In the genomic region with DNA sequence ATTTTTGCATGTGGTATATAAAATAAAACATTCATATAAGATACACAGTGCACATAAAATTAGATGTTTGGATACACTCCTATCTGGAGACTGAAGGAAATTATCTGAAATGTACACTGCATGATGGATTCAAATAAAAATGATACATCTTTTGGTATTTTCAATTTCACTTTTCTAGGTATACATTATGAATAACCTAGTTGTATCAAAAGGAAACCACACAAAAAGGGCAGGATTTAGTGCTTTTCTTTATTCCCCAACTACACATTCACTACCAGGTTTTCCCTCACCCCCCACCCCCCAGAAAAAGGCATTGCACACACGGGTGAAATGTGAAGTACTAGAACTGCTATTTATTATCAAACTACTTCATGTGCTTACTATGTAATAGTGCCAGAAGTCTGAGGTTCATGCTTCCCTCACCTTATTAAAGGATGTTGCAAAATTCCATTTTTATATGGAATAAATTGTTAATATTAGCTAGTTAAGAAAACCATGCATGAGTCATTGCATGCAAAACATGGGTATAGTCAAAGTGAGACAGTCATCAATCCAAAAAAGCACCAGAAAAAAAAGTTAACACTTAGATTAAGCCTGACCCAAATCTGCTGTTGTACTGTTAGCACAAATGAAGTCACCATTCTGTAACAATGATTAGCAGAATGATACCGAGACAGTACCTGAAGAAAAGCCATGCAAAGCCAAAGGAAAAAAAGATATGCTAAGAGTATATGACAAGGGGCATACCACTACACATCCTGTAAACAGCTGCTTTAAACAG, we compare ENCODE assay signal across 20 cellular contexts. TPM values are rescaled to one million over a fixed set of nuclear protein-coding genes. Genes with fewer than 3 reads are reported as not detected.
DNase-seq lines count a peak whose midpoint lies in the region; ATAC-seq and TF ChIP-seq lines count a peak whose summit lies in the region.
"Had no signal": no experiment of that assay in that cellular context is flagged by ENCODE, and none has a peak within 500 bp of the region (broad histone marks: within the 10 kb centered on the region; RNA-seq: fewer than 3 reads in every experiment).

No MANE protein-coding gene starts in this region.

- no CpG with 5 or more reads among the region's 2 CpGs for whole genome bisulfite sequencing in neuronal stem cell (ENCODE audit: extremely low coverage in 2 of 2, insufficient read length in 2 of 2, insufficient replicate concordance in 1 of 2), 2 donors

- no peaks in the 10 kb centered on the region for H3K9me3 Mint-ChIP-seq in activated CD8-positive, alpha-beta T cell treated with anti-CD3 and anti-CD28 coated beads for 36 hours
- no peaks in the 10 kb centered on the region for H3K9me3 Mint-ChIP-seq in activated CD8-positive, alpha-beta T cell treated with anti-CD3 and anti-CD28 coated beads, Interleukin-2, amount 10 ng/mL, durations not matched to agents 7 days and 5 days (ENCODE audit: insufficient read depth)
- no peaks in the 10 kb centered on the region for H3K9me3 Mint-ChIP-seq in activated naive CD8-positive, alpha-beta T cell treated with anti-CD3 and anti-CD28 coated beads, Interleukin-2, amount 50 U/mL, for 24 hours
- H3K9me3 Mint-ChIP-seq: CD4-positive, alpha-beta memory T cell; neural crest cell had no signal

- H3K27me3 ChIP-seq in neuronal stem cell (ENCODE audit: control insufficient read depth in 3 of 3, insufficient read depth in 3 of 3, low read depth in 1 of 3, low read length in 3 of 3): no peaks in the 10 kb centered on the region

- H3K27ac Mint-ChIP-seq in activated CD8-positive, alpha-beta T cell treated with anti-CD3 and anti-CD28 coated beads for 36 hours: peak overlapping the region; percentile 86
- H3K27ac Mint-ChIP-seq in activated CD8-positive, alpha-beta T cell treated with anti-CD3 and anti-CD28 coated beads, Interleukin-2, amount 10 ng/mL, durations not matched to agents 7 days and 5 days: no peak overlapping the region
- peak overlapping the region; percentile 85 for H3K27ac Mint-ChIP-seq in activated naive CD8-positive, alpha-beta T cell treated with anti-CD3 and anti-CD28 coated beads, Interleukin-2, amount 50 U/mL, for 24 hours

- H2AK5ac ChIP-seq in neuronal stem cell (ENCODE audit: low read depth, low read length): no peak overlapping the region

- H3K9ac ChIP-seq in neuronal stem cell (ENCODE audit: low read depth, low read length, poor library complexity): no peak overlapping the region
- H3K9ac ChIP-seq: KMS-11 had no signal

- H3K4me2 ChIP-seq in neuronal stem cell (ENCODE audit: insufficient read depth, low read length, poor library complexity, severe bottlenecking): no peak overlapping the region
- H3K4me2 ChIP-seq: KMS-11 had no signal

- H3K4me3 ChIP-seq in neuronal stem cell (ENCODE audit: low read length in 2 of 2): no peak overlapping the region

- intact Hi-C loops in activated CD8-positive, alpha-beta T cell treated with anti-CD3 and anti-CD28 coated beads for 36 hours (cut with micrococcal nuclease): no loop called here

- H4K91ac ChIP-seq in neuronal stem cell (ENCODE audit: low read depth, low read length, poor library complexity): no peak overlapping the region

- no peaks in the 10 kb centered on the region for H3K27me3 Mint-ChIP-seq in activated CD8-positive, alpha-beta T cell treated with anti-CD3 and anti-CD28 coated beads for 36 hours
- no peaks in the 10 kb centered on the region for H3K27me3 Mint-ChIP-seq in activated CD8-positive, alpha-beta T cell treated with anti-CD3 and anti-CD28 coated beads, Interleukin-2, amount 10 ng/mL, durations not matched to agents 7 days and 5 days (ENCODE audit: low read depth)
- H3K27me3 Mint-ChIP-seq in activated naive CD8-positive, alpha-beta T cell treated with anti-CD3 and anti-CD28 coated beads, Interleukin-2, amount 50 U/mL, for 24 hours: no peaks in the 10 kb centered on the region
- H3K27me3 Mint-ChIP-seq: CD4-positive, alpha-beta memory T cell had no signal

- no peak overlapping the region for H3K27ac ChIP-seq in neuronal stem cell (replicated peaks; ENCODE audit: low read length)
- H3K27ac ChIP-seq: KMS-11 had no signal

- no peaks in the 10 kb centered on the region for H3K79me1 ChIP-seq in neuronal stem cell (ENCODE audit: low read depth, low read length)

- ATAC-seq in activated CD8-positive, alpha-beta T cell treated with anti-CD3 and anti-CD28 coated beads for 36 hours: peak; percentile 80
- no peak for ATAC-seq in activated CD8-positive, alpha-beta T cell treated with anti-CD3 and anti-CD28 coated beads, Interleukin-2, amount 10 ng/mL, durations not matched to agents 7 days and 5 days
- ATAC-seq in GM18511 (IDR thresholded peaks at IDR 0.05; ENCODE audit: unreplicated experiment): peak; percentile 50
- peak; percentile 46 for ATAC-seq in HG02973 (IDR thresholded peaks at IDR 0.05; ENCODE audit: unreplicated experiment)
- peak; percentile 79 for ATAC-seq in activated naive CD8-positive, alpha-beta T cell treated with anti-CD3 and anti-CD28 coated beads, Interleukin-2, amount 50 U/mL, for 24 hours

- H2BK12ac ChIP-seq in neuronal stem cell (ENCODE audit: low read length): no peak overlapping the region

- no peak overlapping the region for H2BK120ac ChIP-seq in neuronal stem cell (ENCODE audit: low read depth, low read length)

- no peak overlapping the region for H2BK5ac ChIP-seq in neuronal stem cell (ENCODE audit: low read length)

- no peak overlapping the region for H3K4ac ChIP-seq in neuronal stem cell (ENCODE audit: low read length)

- TF ChIP-seq CTCF in activated CD8-positive, alpha-beta T cell treated with anti-CD3 and anti-CD28 coated beads for 36 hours (IDR thresholded peaks at IDR 0.05): no peak

- H3K4me3 Mint-ChIP-seq in activated CD8-positive, alpha-beta T cell treated with anti-CD3 and anti-CD28 coated beads for 36 hours: no peak overlapping the region
- no peak overlapping the region for H3K4me3 Mint-ChIP-seq in activated CD8-positive, alpha-beta T cell treated with anti-CD3 and anti-CD28 coated beads, Interleukin-2, amount 10 ng/mL, durations not matched to agents 7 days and 5 days
- H3K4me3 Mint-ChIP-seq in activated naive CD8-positive, alpha-beta T cell treated with anti-CD3 and anti-CD28 coated beads, Interleukin-2, amount 50 U/mL, for 24 hours: no peak overlapping the region
- H3K4me3 Mint-ChIP-seq: CD4-positive, alpha-beta memory T cell; neural crest cell had no signal

- no peak overlapping the region for H4K8ac ChIP-seq in neuronal stem cell (ENCODE audit: low read depth, low read length)

- H2BK15ac ChIP-seq in neuronal stem cell (ENCODE audit: low read length): no peak overlapping the region

- no peak overlapping the region for H2AFZ ChIP-seq in neuronal stem cell (ENCODE audit: low read length)

- no peaks in the 10 kb centered on the region for H3K9me3 ChIP-seq in neuronal stem cell (replicated peaks in 1 of 2; ENCODE audit: control insufficient read depth in 2 of 2, insufficient read depth in 1 of 2, low read depth in 1 of 2, low read length in 2 of 2)

- H3K36me3 ChIP-seq in neuronal stem cell (replicated peaks in 1 of 2; ENCODE audit: control insufficient read depth in 2 of 2, insufficient read depth in 2 of 2, low read length in 2 of 2): peaks cover 17 to 69% of the 10 kb centered on the region in 2 donors

- no peaks in the 10 kb centered on the region for H3K4me1 ChIP-seq in neuronal stem cell (ENCODE audit: control insufficient read depth in 2 of 2, insufficient read depth in 1 of 2, low read depth in 1 of 2, low read length in 2 of 2)

- H3K23ac ChIP-seq in neuronal stem cell (ENCODE audit: low read depth, low read length, poor library complexity): no peak overlapping the region

- H3K18ac ChIP-seq in neuronal stem cell (ENCODE audit: low read length): no peak overlapping the region

- DNase-seq in activated CD8-positive, alpha-beta T cell treated with anti-CD3 and anti-CD28 coated beads for 36 hours: peak; percentile 10
- no peak for DNase-seq in activated CD8-positive, alpha-beta T cell treated with anti-CD3 and anti-CD28 coated beads, Interleukin-2, amount 10 ng/mL, durations not matched to agents 7 days and 5 days
- DNase-seq in activated naive CD8-positive, alpha-beta T cell treated with anti-CD3 and anti-CD28 coated beads, Interleukin-2, amount 50 U/mL, for 24 hours: peak; percentile 6
- DNase-seq in DMS79 (lab: John Stamatoyannopoulos, UW) (no peak), neuronal stem cell (ENCODE audit: low spot score) (no peak)
- DNase-seq in NK-92 treated with Interleukin-12 subunit alpha and Interleukin-12 subunit beta, amount 100 ng/mL, for 24 hours (lab: John Stamatoyannopoulos, UW): no peak
- DNase-seq: anterior cingulate cortex; CD4-positive, alpha-beta memory T cell; HCEC 1CT; NCI-H1105 treated with DMSO at 0.1 percent for 48 hours; NCI-H748 treated with DMSO at 0.1 percent for 48 hours; substantia nigra; SW 1271 had no signal

- no peak overlapping the region for H3K14ac ChIP-seq in neuronal stem cell (ENCODE audit: low read length)

- CTCF ChIA-PET in activated CD8-positive, alpha-beta T cell treated with anti-CD3 and anti-CD28 coated beads for 36 hours (lab: Charles Lee): no interaction called here
- CTCF ChIA-PET in activated CD8-positive, alpha-beta T cell treated with anti-CD3 and anti-CD28 coated beads, Interleukin-2, amount 10 ng/mL, durations not matched to agents 7 days and 5 days (lab: Charles Lee): no interaction called here

- POLR2A ChIA-PET in activated CD8-positive, alpha-beta T cell treated with anti-CD3 and anti-CD28 coated beads for 36 hours (lab: Charles Lee): interaction anchor here (0.6 kb wide), 1 partner anchor 321 kb away, joined by 3 read pairs; no protein-coding TSS in a partner anchor
- POLR2A ChIA-PET in activated CD8-positive, alpha-beta T cell treated with anti-CD3 and anti-CD28 coated beads, Interleukin-2, amount 10 ng/mL, durations not matched to agents 7 days and 5 days (lab: Charles Lee): interaction anchor here (0.9 kb wide), 1 partner anchor 50 kb away, joined by 3 read pairs; no protein-coding TSS in a partner anchor

- peaks cover 19% of the 10 kb centered on the region for H3K4me1 Mint-ChIP-seq in activated CD8-positive, alpha-beta T cell treated with anti-CD3 and anti-CD28 coated beads for 36 hours (ENCODE audit: low read depth)
- no peaks in the 10 kb centered on the region for H3K4me1 Mint-ChIP-seq in activated CD8-positive, alpha-beta T cell treated with anti-CD3 and anti-CD28 coated beads, Interleukin-2, amount 10 ng/mL, durations not matched to agents 7 days and 5 days (ENCODE audit: low read depth)
- peaks cover 28% of the 10 kb centered on the region for H3K4me1 Mint-ChIP-seq in activated naive CD8-positive, alpha-beta T cell treated with anti-CD3 and anti-CD28 coated beads, Interleukin-2, amount 50 U/mL, for 24 hours
- H3K4me1 Mint-ChIP-seq: neural crest cell had no signal

- peaks cover 30% of the 10 kb centered on the region for H3K36me3 Mint-ChIP-seq in activated CD8-positive, alpha-beta T cell treated with anti-CD3 and anti-CD28 coated beads for 36 hours (ENCODE audit: low read depth)
- peaks cover 50% of the 10 kb centered on the region for H3K36me3 Mint-ChIP-seq in activated CD8-positive, alpha-beta T cell treated with anti-CD3 and anti-CD28 coated beads, Interleukin-2, amount 10 ng/mL, durations not matched to agents 7 days and 5 days (ENCODE audit: low read depth)
- peaks cover 46% of the 10 kb centered on the region for H3K36me3 Mint-ChIP-seq in activated naive CD8-positive, alpha-beta T cell treated with anti-CD3 and anti-CD28 coated beads, Interleukin-2, amount 50 U/mL, for 24 hours (ENCODE audit: low read depth)

RNA-seq across cellular contexts. Expression of a gene that starts 49.3 kb away (rescaled TPM):
- total RNA-seq in activated CD8-positive, alpha-beta T cell treated with anti-CD3 and anti-CD28 coated beads for 36 hours: not detected
- total RNA-seq in activated CD8-positive, alpha-beta T cell treated with anti-CD3 and anti-CD28 coated beads, Interleukin-2, amount 10 ng/mL, durations not matched to agents 7 days and 5 days: not detected
- not detected for polyA plus RNA-seq in neuronal stem cell (2013, experiment 1 of 2)
- not detected for polyA plus RNA-seq in neuronal stem cell (2013, experiment 2 of 2)
- total RNA-seq: CD4-positive, alpha-beta memory T cell; cerebellum; Daoy; fibroblast of villous mesenchyme; neural crest cell had no signal

Comparison
In these comparisons a context has a peak if more than half of its experiments do, and no peak if none do; other contexts are left out.
1. DNase-seq: peak in activated CD8-positive, alpha-beta T cell treated with anti-CD3 and anti-CD28 coated beads for 36 hours (single experiment) and activated naive CD8-positive, alpha-beta T cell treated with anti-CD3 and anti-CD28 coated beads, Interleukin-2, amount 50 U/mL, for 24 hours (single experiment); none in activated CD8-positive, alpha-beta T cell treated with anti-CD3 and anti-CD28 coated beads, Interleukin-2, amount 10 ng/mL, durations not matched to agents 7 days and 5 days (single experiment), DMS79 (single experiment), neuronal stem cell (single experiment) and NK-92 treated with Interleukin-12 subunit alpha and Interleukin-12 subunit beta, amount 100 ng/mL, for 24 hours (single experiment).